30 cellular contexts compared by ENCODE assay signal in genomic region chr5:96835727-96836126, GRCh38. TPM values are rescaled to one million over a fixed set of nuclear protein-coding genes. Genes with fewer than 3 reads are reported as not detected.
A peak's percentile ranks its signal among the peaks of the same experiment; 100 is the strongest.
DNase-seq lines count a peak whose midpoint lies in the region; ATAC-seq, FAIRE-seq and TF ChIP-seq lines count a peak whose summit lies in the region.
"Had no signal": no experiment of that assay in that cellular context is flagged by ENCODE, and none has a peak within 500 bp of the region (broad histone marks: within the 10 kb centered on the region; RNA-seq: fewer than 3 reads in every experiment).

No MANE protein-coding gene starts in this region.

- ATAC-seq in GM18858 (IDR thresholded peaks at IDR 0.05; ENCODE audit: unreplicated experiment) (peak; percentile 47), HG02870 (IDR thresholded peaks at IDR 0.05; ENCODE audit: unreplicated experiment) (peak; percentile 47), HG02970 (IDR thresholded peaks at IDR 0.05; ENCODE audit: low FRiP score, unreplicated experiment) (no peak)
- ATAC-seq: effector memory CD8-positive, alpha-beta T cell; left colon; mucosa of descending colon; natural killer cell; psoas muscle; sciatic nerve; SK-N-SH treated with all-trans-retinoic acid at 6 μM for 48 hours had no signal

- no peaks in the 10 kb centered on the region for H3K4me1 ChIP-seq in MM.1S (ENCODE audit: low read length)
- H3K4me1 ChIP-seq: psoas muscle, tibial artery had no signal

- DNase-seq in GM12891 (ENCODE audit: insufficient read length, low spot score) (no peak), MM.1S (peak; percentile 20), NCI-H526 treated with DMSO at 0.1 percent for 48 hours (lab: John Stamatoyannopoulos, UW) (no peak)
- DNase-seq in activated CD4-positive, CD25-positive, alpha-beta regulatory T cell treated with anti-CD3 and anti-CD28 coated beads, Interleukin-2, amount 50 U/mL, for 72 hours, result no peak
- DNase-seq: activated CD4-positive, alpha-beta memory T cell treated with anti-CD3 and anti-CD28 coated beads for 36 hours; activated CD8-positive, alpha-beta memory T cell treated with anti-CD3 and anti-CD28 coated beads, Interleukin-2, amount 50 U/mL, for 48 hours; activated naive CD4-positive, alpha-beta T cell treated with anti-CD3 and anti-CD28 coated beads for 36 hours; CD8-positive, alpha-beta memory T cell; effector memory CD8-positive, alpha-beta T cell; erythroblast; IMR-90; left colon; mucosa of descending colon; natural killer cell; NCI-H1092 treated with DMSO at 0.1 percent for 48 hours; NCI-H1694 treated with DMSO at 0.1 percent for 48 hours; NCI-H524; occipital lobe; PC-9; psoas muscle; Right ventricle myocardium superior; stimulated activated CD4-positive, alpha-beta T cell treated with anti-CD3 and anti-CD28 coated beads, Interleukin-2, amount 100 ng/mL, for 48 hours; tibial artery had no signal

- no peaks in the 10 kb centered on the region for H3K9me2 ChIP-seq in MM.1S (replicated peaks; ENCODE audit: insufficient read depth, low read length)

- no peak overlapping the region for H3K27ac ChIP-seq in MM.1S (ENCODE audit: low read length)
- H3K27ac ChIP-seq: PC-9, psoas muscle, tibial artery had no signal

- FAIRE-seq in GM12891 (lab: Jason Lieb, UNC), result peak; percentile 60
- FAIRE-seq: GM12892, TTC549 had no signal

- 0 out of 2 replicates have a peak, but pooled peaks cover 4% of the 10 kb centered on the region for H3K27me3 ChIP-seq in MM.1S (replicated peaks; ENCODE audit: insufficient read depth, low read length)
- H3K27me3 ChIP-seq: tibial artery had no signal

- no peaks in the 10 kb centered on the region for H3K79me2 ChIP-seq in MM.1S (ENCODE audit: low read length)

- TF ChIP-seq POLR2A in GM12891 (IDR thresholded peaks at IDR 0.05; ENCODE audit: low read depth, low read length), result no peak

- no peaks in the 10 kb centered on the region for H3F3A ChIP-seq in MM.1S (ENCODE audit: insufficient read depth, low read length)

- no peak for TF ChIP-seq CTCF in MM.1S (IDR thresholded peaks at IDR 0.05; ENCODE audit: low read length)

- no peak overlapping the region for H2AFZ ChIP-seq in MM.1S (ENCODE audit: low read length)
- H2AFZ ChIP-seq: PC-9 had no signal

- H3K9me3 ChIP-seq in MM.1S (replicated peaks; ENCODE audit: insufficient read depth, low read length), result no peaks in the 10 kb centered on the region
- H3K9me3 ChIP-seq: mucosa of descending colon, psoas muscle, tibial artery had no signal

- no peaks in the 10 kb centered on the region for H3K36me3 ChIP-seq in MM.1S (replicated peaks; ENCODE audit: insufficient read depth, low read length)
- H3K36me3 ChIP-seq: tibial artery had no signal

- H3K9ac ChIP-seq in MM.1S (ENCODE audit: low read length), result no peak overlapping the region

- no peak overlapping the region for H3K4me2 ChIP-seq in MM.1S (ENCODE audit: low read depth, low read length)
- H3K4me2 ChIP-seq: PC-9 had no signal

- H4K20me1 ChIP-seq in MM.1S (ENCODE audit: insufficient read depth, low read length), result no peaks in the 10 kb centered on the region

- H3K4me3 ChIP-seq in MM.1S (ENCODE audit: low read length), result no peak overlapping the region
- H3K4me3 ChIP-seq: mucosa of descending colon, PC-9, psoas muscle, tibial artery had no signal

TF ChIP-seq in GM12891, 5 proteins besides CTCF, POLR2A, EP300 and RAD21:
- no peak for TF ChIP-seq TAF1 (IDR thresholded peaks at IDR 0.05; ENCODE audit: low read depth, low read length)
- TF ChIP-seq PAX5 (IDR thresholded peaks at IDR 0.05; ENCODE audit: insufficient read depth, low read length, severe bottlenecking), result no peak
- TF ChIP-seq SPI1 (IDR thresholded peaks at IDR 0.05; ENCODE audit: low read depth, low read length), result no peak
- TF ChIP-seq POLR2AphosphoS5 (IDR thresholded peaks at IDR 0.05; ENCODE audit: low read depth, low read length), result no peak
- TF ChIP-seq POU2F2 (IDR thresholded peaks at IDR 0.05; ENCODE audit: low read depth, low read length), result no peak
TF ChIP-seq in GM12891: peak in this region for 0.

RNA-seq across cellular contexts. Expression of gene ERAP1, which starts 28.0 kb away (rescaled TPM):
- 31.2 TPM for polyA plus RNA-seq in GM12891 (2012; ENCODE audit: low read depth, missing spikeins)

RNA-seq across cellular contexts. Expression of gene ERAP2, which starts 40.6 kb away (rescaled TPM):
- polyA plus RNA-seq in GM12891 (2012; ENCODE audit: low read depth, missing spikeins), result 3.3 TPM
